In the genomic region with DNA sequence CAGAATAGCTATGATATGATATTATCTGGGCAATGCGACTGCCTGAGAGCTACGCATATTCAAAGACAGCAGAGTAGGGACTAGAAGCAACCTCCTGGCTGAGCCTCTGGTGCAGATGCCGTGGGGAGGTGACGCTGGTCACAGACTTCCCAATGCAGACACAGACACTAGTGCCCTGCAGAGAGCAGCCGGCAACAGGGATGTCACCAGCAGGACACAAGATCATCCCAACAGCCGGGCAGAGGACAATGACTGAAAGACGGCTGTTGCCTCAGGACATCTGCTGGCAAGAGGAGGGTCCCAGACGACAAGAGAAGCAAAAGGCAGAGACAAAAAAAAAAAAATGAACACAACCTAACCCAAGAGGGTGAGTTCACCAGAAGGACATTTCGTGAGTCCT, we compare ENCODE assay signal across 21 cellular contexts.
DNase-seq lines count a peak whose midpoint lies in the region; ATAC-seq, FAIRE-seq and TF ChIP-seq lines count a peak whose summit lies in the region.
"Had no signal": no experiment of that assay in that cellular context is flagged by ENCODE, and none has a peak within 500 bp of the region (broad histone marks: within the 10 kb centered on the region; RNA-seq: fewer than 3 reads in every experiment).

No MANE protein-coding gene starts in this region.

- no peak overlapping the region for H4K8ac ChIP-seq in H1 (ENCODE audit: extremely low read depth, insufficient read depth, low read length)

- TF ChIP-seq CTCF in H1 (IDR thresholded peaks at IDR 0.05; ENCODE audit: control extremely low read depth in 1 of 3, insufficient read depth in 1 of 3, low read depth in 1 of 3, low read length in 3 of 3) (no peak), heart left ventricle (IDR thresholded peaks at IDR 0.05) (no peak)

- no peak overlapping the region for H2BK120ac ChIP-seq in H1 (replicated peaks; ENCODE audit: low read depth, low read length)

- no peak overlapping the region; the same call in 1 of the 2 replicates for H2BK5ac ChIP-seq in H1 (ENCODE audit: low read depth, low read length)

- peaks cover 0 to 6% of the 10 kb centered on the region in 2 experiments; a peak in 1 of 4 replicates for H3K79me2 ChIP-seq in H1 (ENCODE audit: control insufficient read depth in 1 of 2, insufficient read depth in 2 of 2, low read length in 2 of 2)

- no peak for TF ChIP-seq RAD21 in H1 (IDR thresholded peaks at IDR 0.05 in 1 of 2, conservative IDR thresholded peaks at IDR 0.05 in 1 of 2; ENCODE audit: low read depth in 2 of 2, low read length in 2 of 2)

- no peak overlapping the region for H3K4ac ChIP-seq in H1 (replicated peaks; ENCODE audit: insufficient read length, low read depth, low read length)

- POLR2A ChIA-PET in H1 (lab: Charles Lee; ENCODE audit: partially characterized antibody) = no interaction called here

- H3K27ac ChIP-seq in H1 (ENCODE audit: low read depth, low read length) (no peak overlapping the region), heart left ventricle (no peak overlapping the region)
- H3K27ac ChIP-seq: BLaER1 treated with 17β-estradiol and CSF1 and Interleukin-3, amounts not matched to agents 10 nM and 100 nM; HL-60 had no signal

- peaks cover 2 to 4% (median 2%) of the 10 kb centered on the region in 4 experiments; a peak in 3 of 7 replicates for H3K4me1 ChIP-seq in H1 (replicated peaks in 1 of 4; ENCODE audit: control insufficient read depth in 3 of 4, insufficient read depth in 4 of 4, low read length in 3 of 4)
- no peaks in the 10 kb centered on the region for H3K4me1 ChIP-seq in heart left ventricle
- H3K4me1 ChIP-seq: BLaER1 treated with 17β-estradiol and CSF1 and Interleukin-3, amounts not matched to agents 10 nM and 100 nM; HAP-1 had no signal

- TF ChIP-seq POLR2A in H1 (IDR thresholded peaks at IDR 0.05; ENCODE audit: control extremely low read depth in 1 of 2, low read depth in 2 of 2, low read length in 2 of 2) (no peak), heart left ventricle (IDR thresholded peaks at IDR 0.05) (no peak)

- no peak overlapping the region for H3K18ac ChIP-seq in H1 (ENCODE audit: extremely low read depth, low read length)

- peak overlapping the region; percentile 29 for H4K91ac ChIP-seq in H1 (replicated peaks; ENCODE audit: insufficient read length, low read length)

- peak overlapping the region in 1 of 4 experiments; percentile 44; a peak in 1 of 7 replicates for H3K9ac ChIP-seq in H1 (replicated peaks in 1 of 4; ENCODE audit: extremely low read depth in 1 of 4, low read depth in 3 of 4, low read length in 3 of 4)
- H3K9ac ChIP-seq: BLaER1 treated with 17β-estradiol and CSF1 and Interleukin-3, amounts not matched to agents 10 nM and 100 nM had no signal

- ATAC-seq in heart left ventricle (no peak), HG02981 (IDR thresholded peaks at IDR 0.05; ENCODE audit: unreplicated experiment) (no peak)
- ATAC-seq: CD8-positive, alpha-beta T cell; K562 had no signal

- no peak overlapping the region for H3K14ac ChIP-seq in H1 (ENCODE audit: insufficient read length)

- H3K9me3 ChIP-seq in H1 (ENCODE audit: insufficient read depth in 2 of 2, low read depth in 1 of 2, low read length in 1 of 2) (no peaks in the 10 kb centered on the region), heart left ventricle (no peaks in the 10 kb centered on the region)
- H3K9me3 ChIP-seq: BLaER1 treated with 17β-estradiol and CSF1 and Interleukin-3, amounts not matched to agents 10 nM and 100 nM; HAP-1 had no signal

- H3K79me1 ChIP-seq in H1 (ENCODE audit: low read depth, low read length) = peaks cover 5% of the 10 kb centered on the region; the same call in 1 of the 2 replicates

- no peak overlapping the region for H2BK20ac ChIP-seq in H1 (ENCODE audit: low read length)

- CTCF ChIA-PET in H1 (lab: Charles Lee; ENCODE audit: partially characterized antibody) = interaction anchor here (0.9 to 1.1 kb wide), 3 partner anchors 18 to 555 kb away, joined by 3 read pairs; no protein-coding TSS in a partner anchor

- H3K27me3 ChIP-seq in H1 (replicated peaks in 1 of 4; ENCODE audit: control insufficient read depth in 3 of 4, extremely low read depth in 1 of 4, insufficient read depth in 3 of 4, low read length in 3 of 4) (no peaks in the 10 kb centered on the region), heart left ventricle (no peaks in the 10 kb centered on the region)
- H3K27me3 ChIP-seq: BLaER1 treated with 17β-estradiol and CSF1 and Interleukin-3, amounts not matched to agents 10 nM and 100 nM had no signal

- intact Hi-C loops in heart left ventricle (cut with DNase I) = no loop called here

- H3K56ac ChIP-seq in H1 (replicated peaks; ENCODE audit: insufficient read length, low read depth, low read length) = no peak overlapping the region

- H2BK12ac ChIP-seq in H1 (ENCODE audit: low read depth, low read length) = 0 out of 2 replicates have a peak overlapping the region, but pooled peaks have one; percentile 17

- no peak for TF ChIP-seq EP300 in H1 (IDR thresholded peaks at IDR 0.05; ENCODE audit: borderline replicate concordance in 1 of 2, low read depth in 2 of 2, low read length in 2 of 2)

- H3K4me2 ChIP-seq in H1 (ENCODE audit: insufficient read depth in 1 of 2, low read depth in 2 of 2, low read length in 2 of 2) = no peak overlapping the region
- H3K4me2 ChIP-seq: BLaER1 treated with 17β-estradiol and CSF1 and Interleukin-3, amounts not matched to agents 10 nM and 100 nM had no signal

- DNase-seq in ELF-1 (ENCODE audit: low read depth, low spot score) (peak; percentile 31), H1 (ENCODE audit: low read depth in 1 of 2, low spot score in 2 of 2) (no peak), medulla oblongata (ENCODE audit: extremely low spot score) (peak; percentile 57), cerebellar cortex (ENCODE audit: low spot score) (no peak), HPDE6-E6E7 (ENCODE audit: extremely low spot score) (no peak), heart left ventricle (no peak)
- DNase-seq: 8988T; Calu3; CD8-positive, alpha-beta T cell; DMS53; DND-41; EL; GDM1; IMR-90 had no signal

- no peaks in the 10 kb centered on the region for H3K36me3 ChIP-seq in H1 (ENCODE audit: control insufficient read depth in 2 of 4, insufficient read depth in 4 of 4, low read length in 3 of 4)
- H3K36me3 ChIP-seq in heart left ventricle = no peaks in the 10 kb centered on the region
- H3K36me3 ChIP-seq: BLaER1 treated with 17β-estradiol and CSF1 and Interleukin-3, amounts not matched to agents 10 nM and 100 nM; HAP-1 had no signal

- no peak overlapping the region for H4K5ac ChIP-seq in H1 (ENCODE audit: insufficient read length, low read depth, low read length)

- no peak overlapping the region for H3K4me3 ChIP-seq in H1 (ENCODE audit: extremely low read depth in 1 of 4, insufficient read depth in 2 of 4, low read depth in 3 of 4, low read length in 4 of 4)
- no peak overlapping the region for H3K4me3 ChIP-seq in heart left ventricle
- H3K4me3 ChIP-seq: BLaER1 treated with 17β-estradiol and CSF1 and Interleukin-3, amounts not matched to agents 10 nM and 100 nM; HAP-1; K562 had no signal

- FAIRE-seq in H1 (lab: Jason Lieb, UNC) = no peak
- FAIRE-seq: GM12892, HTR-8/SVneo, K562 had no signal

- H2AFZ ChIP-seq in H1 (ENCODE audit: low read length) = no peak overlapping the region

- peaks cover 0 to 3% of the 10 kb centered on the region in 2 experiments for H4K20me1 ChIP-seq in H1 (replicated peaks in 1 of 2; ENCODE audit: control insufficient read depth in 1 of 2, insufficient read depth in 2 of 2, low read length in 2 of 2)
- H4K20me1 ChIP-seq: BLaER1 treated with 17β-estradiol and CSF1 and Interleukin-3, amounts not matched to agents 10 nM and 100 nM had no signal

- no peak overlapping the region for H3K23ac ChIP-seq in H1 (ENCODE audit: insufficient read length)

- H3K23me2 ChIP-seq in H1 (ENCODE audit: low read depth, low read length) = no peaks in the 10 kb centered on the region

- WGBS in H1 (ENCODE audit: extremely low coverage in 1 of 2, insufficient coverage in 1 of 2, insufficient read length in 1 of 2, insufficient replicate concordance in 2 of 2, low coverage in 1 of 2, low lambda C conversion rate in 2 of 2, missing lambda C conversion rate in 1 of 2), 2 experiments = 82% methylated on average over 9 of the region's 9 CpGs; no CpG with 5 or more reads in 1 of the 2 experiments
- WGBS in heart left ventricle, 4 donors = 68 to 77% (median 73%) methylated on average over 7 to 9 of the region's 9 CpGs

- 0 out of 2 replicates have a peak overlapping the region, but pooled peaks have one; percentile 7 for H2AK5ac ChIP-seq in H1 (ENCODE audit: low read depth, low read length)

- 0 out of 2 replicates have a peak overlapping the region, but pooled peaks have one; percentile 29 for H2BK15ac ChIP-seq in H1 (ENCODE audit: low read length)

TF ChIP-seq in H1, 55 proteins besides CTCF, POLR2A, EP300 and RAD21:
- TF ChIP-seq, protein P1, sequence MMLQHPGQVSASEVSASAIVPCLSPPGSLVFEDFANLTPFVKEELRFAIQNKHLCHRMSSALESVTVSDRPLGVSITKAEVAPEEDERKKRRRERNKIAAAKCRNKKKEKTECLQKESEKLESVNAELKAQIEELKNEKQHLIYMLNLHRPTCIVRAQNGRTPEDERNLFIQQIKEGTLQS (IDR thresholded peaks at IDR 0.05; ENCODE audit: insufficient read depth, low read depth, low read length) = no peak

Comparison
In these comparisons a context has a peak if more than half of its experiments do, and no peak if none do; other contexts are left out.
1. DNase-seq: peak in ELF-1 (single experiment) and medulla oblongata (single experiment); none in H1 (0 of 2), cerebellar cortex (single experiment), HPDE6-E6E7 (single experiment) and heart left ventricle (0 of 5).